ENCODE assay signal across 33 cellular contexts in the genomic region with DNA sequence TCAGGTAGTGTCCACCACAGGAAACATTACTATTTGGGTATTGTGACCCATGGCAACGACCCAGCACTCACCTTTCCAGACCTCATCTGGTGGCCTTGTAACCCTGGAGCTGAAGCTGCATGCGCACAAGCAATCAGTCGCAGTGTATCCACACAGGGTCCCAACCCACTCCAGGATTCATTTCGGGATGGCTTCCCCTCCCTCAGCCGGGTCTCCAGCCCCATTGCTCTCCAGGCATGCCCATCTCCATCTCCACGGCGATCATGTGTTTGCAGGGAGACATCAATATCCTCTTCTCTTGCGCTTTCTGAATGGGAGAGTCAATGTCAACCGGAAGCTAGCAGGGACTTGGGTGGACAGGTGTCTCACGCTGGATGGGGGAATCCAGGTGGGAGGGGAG. TPM values are rescaled to one million over a fixed set of nuclear protein-coding genes. Genes with fewer than 3 reads are reported as not detected.
"Had no signal": no experiment of that assay in that cellular context is flagged by ENCODE, and none has a peak within 500 bp of the region (broad histone marks: within the 10 kb centered on the region; RNA-seq: fewer than 3 reads in every experiment).

No MANE protein-coding gene starts in this region.

- H3K9me3 ChIP-seq: left ventricle myocardium inferior, mucosa of descending colon, ovary, prostate gland, thoracic aorta, tibial artery, uterus had no signal

- H3K4me1 ChIP-seq: left ventricle myocardium inferior, prostate gland, spleen, suprapubic skin, tibial artery, uterus had no signal

- DNase-seq: hypothalamus; immature natural killer cell; left ventricle myocardium inferior; mesendoderm; midbrain; mucosa of descending colon; naive thymus-derived CD4-positive, alpha-beta T cell; ovary; retina; right cardiac atrium; small intestine; stimulated activated CD4-positive, alpha-beta T cell treated with anti-CD3 and anti-CD28 coated beads, Interleukin-4, amount 100 ng/mL, for 24 hours; stimulated activated naive CD4-positive, alpha-beta T cell; trophoblast cell; uterus had no signal

- H3K4me1 Mint-ChIP-seq: immature natural killer cell; naive thymus-derived CD4-positive, alpha-beta T cell; stimulated activated effector memory CD8-positive, alpha-beta T cell treated with anti-CD3 and anti-CD28 coated beads, Interleukin-12 subunit alpha, Interleukin-12 subunit beta, amount 100 ng/mL, for 72 hours had no signal

- ATAC-seq: mucosa of descending colon; naive thymus-derived CD4-positive, alpha-beta T cell; natural killer cell treated with Interleukin-12 subunit alpha and Interleukin-12 subunit beta and Interleukin-15 and Interleukin-18, amount 100 ng/mL, for 72 hours; right cardiac atrium; sciatic nerve; stimulated activated effector memory CD8-positive, alpha-beta T cell treated with anti-CD3 and anti-CD28 coated beads, Interleukin-12 subunit alpha, Interleukin-12 subunit beta, amount 100 ng/mL, for 72 hours had no signal

- H3K27ac ChIP-seq: left ventricle myocardium inferior, ovary, prostate gland, spleen, suprapubic skin, thoracic aorta, tibial artery, uterus had no signal

- H3K27me3 Mint-ChIP-seq: natural killer cell treated with Interleukin-12 subunit alpha and Interleukin-12 subunit beta and Interleukin-15 and Interleukin-18, amount 100 ng/mL, for 72 hours had no signal

- H3K4me3 Mint-ChIP-seq: immature natural killer cell; naive thymus-derived CD4-positive, alpha-beta T cell; natural killer cell treated with Interleukin-12 subunit alpha and Interleukin-12 subunit beta and Interleukin-15 and Interleukin-18, amount 100 ng/mL, for 72 hours; stimulated activated effector memory CD8-positive, alpha-beta T cell treated with anti-CD3 and anti-CD28 coated beads, Interleukin-12 subunit alpha, Interleukin-12 subunit beta, amount 100 ng/mL, for 72 hours; stimulated activated naive CD8-positive, alpha-beta T cell treated with anti-CD3 and anti-CD28 coated beads, Interleukin-15, Interleukin-2, amounts not matched to agents 100 ng/mL and 50 ng/mL, for 24 hours had no signal

- H3K9me3 Mint-ChIP-seq: natural killer cell treated with Interleukin-12 subunit alpha and Interleukin-12 subunit beta and Interleukin-15 and Interleukin-18, amount 100 ng/mL, for 72 hours had no signal

- H3K27me3 ChIP-seq: ovary, spleen, suprapubic skin, tibial artery, uterus had no signal

- FAIRE-seq: islet of Langerhans, small intestine had no signal

- H3K36me3 ChIP-seq: left ventricle myocardium inferior, ovary, prostate gland, spleen, suprapubic skin, thoracic aorta, tibial artery, uterus had no signal

- H3K36me3 Mint-ChIP-seq: immature natural killer cell; naive thymus-derived CD4-positive, alpha-beta T cell; natural killer cell treated with Interleukin-12 subunit alpha and Interleukin-12 subunit beta and Interleukin-15 and Interleukin-18, amount 100 ng/mL, for 72 hours; stimulated activated effector memory CD8-positive, alpha-beta T cell treated with anti-CD3 and anti-CD28 coated beads, Interleukin-12 subunit alpha, Interleukin-12 subunit beta, amount 100 ng/mL, for 72 hours had no signal

- H3K4me3 ChIP-seq: left ventricle myocardium inferior, lung, mucosa of descending colon, ovary, prostate gland, spleen, suprapubic skin, thoracic aorta, tibial artery, uterus had no signal

- H3K27ac Mint-ChIP-seq: immature natural killer cell; naive thymus-derived CD4-positive, alpha-beta T cell; natural killer cell treated with Interleukin-12 subunit alpha and Interleukin-12 subunit beta and Interleukin-15 and Interleukin-18, amount 100 ng/mL, for 72 hours; stimulated activated effector memory CD8-positive, alpha-beta T cell treated with anti-CD3 and anti-CD28 coated beads, Interleukin-12 subunit alpha, Interleukin-12 subunit beta, amount 100 ng/mL, for 72 hours; stimulated activated naive CD8-positive, alpha-beta T cell treated with anti-CD3 and anti-CD28 coated beads, Interleukin-15, Interleukin-2, amounts not matched to agents 100 ng/mL and 50 ng/mL, for 24 hours had no signal

RNA-seq across cellular contexts. Expression of gene GOLGA6L2, which starts 35.2 kb away (rescaled TPM):
- total RNA-seq: kidney epithelial cell; left ventricle myocardium inferior; lower leg skin; lung; mucosa of descending colon; myocyte; naive thymus-derived CD4-positive, alpha-beta T cell; natural killer cell treated with Interleukin-12 subunit alpha and Interleukin-12 subunit beta and Interleukin-15 and Interleukin-18, amount 100 ng/mL, for 72 hours; omental fat pad; ovary; right cardiac atrium; sciatic nerve; spleen; subcutaneous adipose tissue; suprapubic skin; thoracic aorta; ureter; uterus had no signal
- polyA plus RNA-seq: immature natural killer cell; lung; naive thymus-derived CD4-positive, alpha-beta T cell; neural cell; ovary; right cardiac atrium; small intestine; spleen had no signal

RNA-seq across cellular contexts. Expression of gene GOLGA8S, which starts 57.3 kb away (rescaled TPM):
- total RNA-seq: kidney epithelial cell, myocyte, suprapubic skin had no signal
- polyA plus RNA-seq: naive thymus-derived CD4-positive, alpha-beta T cell; neural cell had no signal
